Comparison of ENCODE assay signal across 19 cellular contexts in the genomic region with DNA sequence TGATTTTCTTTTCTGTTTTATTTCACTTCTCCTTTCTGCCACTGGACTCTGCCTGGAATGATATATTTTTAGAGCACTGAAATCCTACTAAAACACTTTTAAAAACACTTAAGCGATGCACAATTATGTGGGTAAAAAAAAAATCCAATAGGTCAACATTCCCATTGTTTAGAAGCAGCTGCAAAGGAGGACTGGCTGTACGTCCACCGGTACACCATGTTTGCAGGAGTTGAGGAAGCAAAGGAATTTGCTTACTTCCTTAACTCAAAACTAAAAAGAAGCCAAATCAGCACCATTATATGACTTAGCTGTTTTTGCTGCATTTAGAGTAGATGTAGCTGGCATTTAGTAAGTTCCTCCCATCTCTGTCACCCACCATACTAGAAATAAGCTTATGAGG.
A peak's percentile ranks its signal among the peaks of the same experiment; 100 is the strongest.
DNase-seq lines count a peak whose midpoint lies in the region; ATAC-seq, FAIRE-seq and TF ChIP-seq lines count a peak whose summit lies in the region.
"Had no signal": no experiment of that assay in that cellular context is flagged by ENCODE, and none has a peak within 500 bp of the region (broad histone marks: within the 10 kb centered on the region; RNA-seq: fewer than 3 reads in every experiment).

No MANE protein-coding gene starts in this region.

- H3K4me3 ChIP-seq in neural progenitor cell (peak overlapping the region; percentile 12), tibial artery (no peak overlapping the region), HepG2 (replicated peaks in 1 of 3; ENCODE audit: insufficient read depth in 1 of 3, low read depth in 2 of 3, low read length in 3 of 3) (no peak overlapping the region)
- H3K4me3 ChIP-seq: MG63, PC-9 had no signal

- H3K36me3 Mint-ChIP-seq in chondrocyte (ENCODE audit: low read depth) = no peaks in the 10 kb centered on the region
- H3K36me3 Mint-ChIP-seq in neural progenitor cell = peaks cover 2% of the 10 kb centered on the region

- H2AFZ ChIP-seq in neural progenitor cell (replicated peaks) (peak overlapping the region; percentile 37), HepG2 (ENCODE audit: low read length) (no peak overlapping the region)
- H2AFZ ChIP-seq: PC-9 had no signal

- H3K9ac ChIP-seq in neural progenitor cell (no peak overlapping the region), HepG2 (ENCODE audit: insufficient read depth, low read depth, low read length) (no peak overlapping the region)

- H3K27ac ChIP-seq in neural progenitor cell (peak overlapping the region; percentile 48), tibial artery (peak overlapping the region; percentile 60 to 68), HepG2 (ENCODE audit: extremely low read length, insufficient read depth, low read length) (no peak overlapping the region)
- H3K27ac ChIP-seq: C4-2B, PC-9 had no signal

- H3K4me2 ChIP-seq in neural progenitor cell = peak overlapping the region; percentile 67
- H3K4me2 ChIP-seq in HepG2 (ENCODE audit: low read depth, low read length) = no peak overlapping the region
- H3K4me2 ChIP-seq: PC-9 had no signal

- H4K20me1 ChIP-seq in neural progenitor cell (ENCODE audit: low read depth) (no peaks in the 10 kb centered on the region), HepG2 (ENCODE audit: insufficient read depth, low read length) (no peaks in the 10 kb centered on the region)

- H3K79me2 ChIP-seq in neural progenitor cell (ENCODE audit: low read depth) (no peaks in the 10 kb centered on the region), HepG2 (ENCODE audit: insufficient read depth, low read length) (no peaks in the 10 kb centered on the region)

- intact Hi-C loops in tibial artery (cut with DNase I; ENCODE audit: low total_unique reads) (no loop called here), HepG2 (cut with micrococcal nuclease; ENCODE audit: unreplicated experiment) (no loop called here)

- peaks cover 22% of the 10 kb centered on the region for H3F3A ChIP-seq in neural progenitor cell (ENCODE audit: low read depth)

- no peak for FAIRE-seq in HepG2 (lab: Jason Lieb, UNC)
- FAIRE-seq: GM18507 had no signal

- H3K4me3 Mint-ChIP-seq in chondrocyte (ENCODE audit: unreplicated experiment) (no peak overlapping the region), neural progenitor cell (no peak overlapping the region)

- peak; percentile 0 to 20 for DNase-seq in NOMO-1 (lab: John Stamatoyannopoulos, UW; ENCODE audit: unreplicated experiment in 2 of 2)
- no peak for DNase-seq in NOMO-1 treated with dmso at 0.1 percent for 144 hours (lab: John Stamatoyannopoulos, UW; ENCODE audit: unreplicated experiment)
- DNase-seq in chondrocyte (ENCODE audit: low spot score) = no peak
- no peak for DNase-seq in neural progenitor cell (ENCODE audit: low spot score)
- no peak for DNase-seq in tibial artery
- DNase-seq in HepG2 (ENCODE audit: low spot score) = no peak
- no peak for DNase-seq in activated CD8-positive, alpha-beta memory T cell treated with anti-CD3 and anti-CD28 coated beads for 24 hours
- DNase-seq: DMS153; HCEC 1CT; MG63; NCI-H1436 treated with DMSO at 0.1 percent for 48 hours; NCI-H2081; NCI-H2227 treated with DMSO at 0.1 percent for 48 hours; NCI-H524 treated with DMSO at 0.1 percent for 48 hours; NK-92 treated with Interleukin-12 subunit alpha and Interleukin-12 subunit beta, amount 100 ng/mL, for 24 hours; PC-9 had no signal

- no TSS peak for BruUV-seq in HepG2 (replicated peaks; lab: Mats Ljungman, UMichigan)

- peaks cover 5% of the 10 kb centered on the region for H3K9me3 Mint-ChIP-seq in chondrocyte (ENCODE audit: low read depth)
- H3K9me3 Mint-ChIP-seq in neural progenitor cell = peaks cover 5% of the 10 kb centered on the region

- TF ChIP-seq CTCF in chondrocyte (IDR thresholded peaks at IDR 0.05) (no peak), neural progenitor cell (IDR thresholded peaks at IDR 0.05) (no peak), tibial artery (IDR thresholded peaks at IDR 0.05) (no peak), HepG2 (CRISPR knock-in tag; IDR thresholded peaks at IDR 0.05) (no peak)

- H3K9me3 ChIP-seq in neural progenitor cell (ENCODE audit: low read depth) (no peaks in the 10 kb centered on the region), tibial artery (no peaks in the 10 kb centered on the region), HepG2 (ENCODE audit: low read length) (no peaks in the 10 kb centered on the region)
- H3K9me3 ChIP-seq: MG63 had no signal

- H3K27me3 ChIP-seq in neural progenitor cell (no peaks in the 10 kb centered on the region), tibial artery (no peaks in the 10 kb centered on the region), HepG2 (ENCODE audit: control insufficient read depth in 1 of 2, insufficient read depth in 2 of 2, low read length in 2 of 2) (no peaks in the 10 kb centered on the region)
- H3K27me3 ChIP-seq: MG63 had no signal

- TF ChIP-seq POLR2A in HepG2 (IDR thresholded peaks at IDR 0.05; ENCODE audit: insufficient read depth in 1 of 2, low read depth in 2 of 2, low read length in 2 of 2) = no peak

- H3K4me1 ChIP-seq in neural progenitor cell (peaks cover 33% of the 10 kb centered on the region), tibial artery (peaks cover 0 to 32% (median 8%) of the 10 kb centered on the region in 4 donors), HepG2 (ENCODE audit: insufficient read depth, low read length) (no peaks in the 10 kb centered on the region)

- in situ Hi-C loops in HepG2 (cut with HindIII; ENCODE audit: extremely low pct_ligation_motif_present, low pct_unique_long_range_greater_than_20kb) = no loop called here

- H3K36me3 ChIP-seq in neural progenitor cell (no peaks in the 10 kb centered on the region), tibial artery (no peaks in the 10 kb centered on the region), HepG2 (replicated peaks in 1 of 2; ENCODE audit: control insufficient read depth in 1 of 2, insufficient read depth in 2 of 2, low read length in 2 of 2) (no peaks in the 10 kb centered on the region)
- H3K36me3 ChIP-seq: MG63 had no signal

- POLR2A ChIA-PET in HepG2 (lab: Yijun Ruan, JAX) = no interaction called here

- CTCF ChIA-PET in HepG2 (lab: Yijun Ruan, JAX; ENCODE audit: low intra/inter-chr PET ratio, low total read pairs) = no interaction called here

- peaks cover 5% of the 10 kb centered on the region for H3K27me3 Mint-ChIP-seq in chondrocyte (ENCODE audit: low read depth)
- peaks cover 2% of the 10 kb centered on the region for H3K27me3 Mint-ChIP-seq in neural progenitor cell (ENCODE audit: insufficient read depth, low read depth)

- no peak for TF ChIP-seq RAD21 in HepG2 (CRISPR knock-in tag; IDR thresholded peaks at IDR 0.05)

- peak overlapping the region; percentile 63 for H3K27ac Mint-ChIP-seq in chondrocyte (ENCODE audit: unreplicated experiment)
- peak overlapping the region; percentile 68 for H3K27ac Mint-ChIP-seq in neural progenitor cell

- WGBS in HepG2 (ENCODE audit: low lambda C conversion rate) = 51% methylated on average over 3 of the region's 3 CpGs

- TF ChIP-seq EP300 in HepG2 (IDR thresholded peaks at IDR 0.05; ENCODE audit: low read depth in 2 of 2, low read length in 2 of 2) = no peak
- TF ChIP-seq EP300 in HepG2 (CRISPR knock-in tag; IDR thresholded peaks at IDR 0.05; ENCODE audit: borderline replicate concordance) = no peak

- ATAC-seq in HepG2 = no peak
- no peak for ATAC-seq in GM18502 (IDR thresholded peaks at IDR 0.05; ENCODE audit: poor library complexity, unreplicated experiment)

- H3K4me1 Mint-ChIP-seq in chondrocyte (ENCODE audit: low read depth) = peaks cover 27% of the 10 kb centered on the region
- H3K4me1 Mint-ChIP-seq in neural progenitor cell = peaks cover 44% of the 10 kb centered on the region

TF ChIP-seq in HepG2, 621 proteins besides CTCF, POLR2A, EP300 and RAD21:
- TF ChIP-seq EZH2 (conservative IDR thresholded peaks at IDR 0.05; ENCODE audit: low read depth, low read length) = no peak
- TF ChIP-seq YY1 (IDR thresholded peaks at IDR 0.05; ENCODE audit: insufficient read depth, insufficient replicate concordance, low read depth, low read length) = no peak
- no peak for TF ChIP-seq DPF2 (CRISPR knock-in tag; IDR thresholded peaks at IDR 0.05; ENCODE audit: borderline replicate concordance, low read depth)
- no peak for TF ChIP-seq ZNF543 (CRISPR knock-in tag; IDR thresholded peaks at IDR 0.05)
- TF ChIP-seq MTF1 (CRISPR knock-in tag; IDR thresholded peaks at IDR 0.05) = no peak
- TF ChIP-seq YEATS2 (CRISPR knock-in tag; IDR thresholded peaks at IDR 0.05; ENCODE audit: borderline replicate concordance) = no peak
- TF ChIP-seq, protein P1, sequence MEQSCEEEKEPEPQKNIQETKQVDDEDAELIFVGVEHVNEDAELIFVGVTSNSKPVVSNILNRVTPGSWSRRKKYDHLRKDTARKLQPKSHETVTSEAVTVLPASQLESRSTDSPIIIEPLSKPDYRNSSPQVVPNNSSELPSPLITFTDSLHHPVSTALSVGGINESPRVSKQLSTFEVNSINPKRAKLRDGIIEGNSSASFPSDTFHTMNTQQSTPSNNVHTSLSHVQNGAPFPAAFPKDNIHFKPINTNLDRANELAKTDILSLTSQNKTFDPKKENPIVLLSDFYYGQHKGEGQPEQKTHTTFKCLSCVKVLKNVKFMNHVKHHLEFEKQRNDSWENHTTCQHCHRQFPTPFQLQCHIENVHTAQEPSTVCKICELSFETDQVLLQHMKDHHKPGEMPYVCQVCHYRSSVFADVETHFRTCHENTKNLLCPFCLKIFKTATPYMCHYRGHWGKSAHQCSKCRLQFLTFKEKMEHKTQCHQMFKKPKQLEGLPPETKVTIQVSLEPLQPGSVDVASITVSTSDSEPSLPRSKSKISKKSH (CRISPR knock-in tag; IDR thresholded peaks at IDR 0.05; ENCODE audit: borderline replicate concordance) = no peak
- TF ChIP-seq ARNT2 (CRISPR knock-in tag; IDR thresholded peaks at IDR 0.05; ENCODE audit: low read depth) = no peak
- TF ChIP-seq EHMT2 (IDR thresholded peaks at IDR 0.05; ENCODE audit: borderline replicate concordance, low read depth, low read length) = no peak
- TF ChIP-seq, protein P2, sequence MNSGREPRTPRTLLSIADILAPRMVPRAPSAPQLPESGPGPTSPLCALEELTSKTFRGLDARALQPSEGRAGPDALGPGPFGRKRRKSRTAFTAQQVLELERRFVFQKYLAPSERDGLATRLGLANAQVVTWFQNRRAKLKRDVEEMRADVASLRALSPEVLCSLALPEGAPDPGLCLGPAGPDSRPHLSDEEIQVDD (CRISPR knock-in tag; IDR thresholded peaks at IDR 0.05; ENCODE audit: borderline replicate concordance) = no peak
- no peak for TF ChIP-seq CBX5 (CRISPR knock-in tag; IDR thresholded peaks at IDR 0.05; ENCODE audit: borderline replicate concordance)
- no peak for TF ChIP-seq MIXL1 (CRISPR knock-in tag; IDR thresholded peaks at IDR 0.05)
- no peak for TF ChIP-seq ZNF724P (CRISPR knock-in tag; IDR thresholded peaks at IDR 0.05; ENCODE audit: borderline replicate concordance)
- no peak for TF ChIP-seq HOXA9 (CRISPR knock-in tag; IDR thresholded peaks at IDR 0.05; ENCODE audit: borderline replicate concordance)
- no peak for TF ChIP-seq BORCS8-MEF2B (CRISPR knock-in tag; IDR thresholded peaks at IDR 0.05)

Comparison
In these comparisons a context has a peak if more than half of its experiments do, and no peak if none do; other contexts are left out.
1. DNase-seq: peak in NOMO-1 (2 of 2); none in NOMO-1 treated with dmso at 0.1 percent for 144 hours (single experiment), chondrocyte (single experiment), neural progenitor cell (single experiment), tibial artery (0 of 2), HepG2 (single experiment) and activated CD8-positive, alpha-beta memory T cell treated with anti-CD3 and anti-CD28 coated beads for 24 hours (single experiment).